In the genomic region with DNA sequence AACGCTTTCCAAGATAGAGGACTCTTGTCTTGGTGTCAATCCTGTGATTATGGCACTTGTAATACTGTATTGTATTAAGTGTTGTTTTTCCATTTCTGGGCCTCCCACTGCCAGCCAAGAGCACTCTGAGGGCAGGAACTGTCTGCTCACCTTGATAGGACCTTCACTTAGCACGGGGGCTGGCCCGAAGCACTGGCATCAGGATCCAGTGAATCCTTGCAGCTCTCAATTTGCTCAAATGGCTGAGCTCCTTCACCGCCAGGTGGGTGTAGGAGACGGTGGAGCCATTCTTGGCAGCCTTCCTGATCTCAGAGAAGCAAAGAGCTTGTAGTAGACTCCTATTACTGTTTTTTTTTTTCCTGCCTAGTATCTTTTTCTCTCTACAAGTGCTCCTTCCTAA, we compare ENCODE assay signal across 15 cellular contexts.
"Had no signal": no experiment of that assay in that cellular context is flagged by ENCODE, and none has a peak within 500 bp of the region (broad histone marks: within the 10 kb centered on the region; RNA-seq: fewer than 3 reads in every experiment).

No MANE protein-coding gene starts in this region.

- H3K27ac ChIP-seq: breast epithelium, esophagus squamous epithelium, psoas muscle, sigmoid colon had no signal

- H3K27me3 ChIP-seq: breast epithelium, esophagus squamous epithelium, sigmoid colon had no signal

- H3K4me3 ChIP-seq: breast epithelium, esophagus squamous epithelium, psoas muscle, sigmoid colon had no signal

- H3K36me3 ChIP-seq: breast epithelium had no signal

- H3K4me1 ChIP-seq: breast epithelium, esophagus squamous epithelium, sigmoid colon had no signal

- H3K9me3 ChIP-seq: breast epithelium, esophagus squamous epithelium, psoas muscle, sigmoid colon had no signal

- ATAC-seq: activated CD4-positive, CD25-positive, alpha-beta regulatory T cell treated with anti-CD3 and anti-CD28 coated beads, Interleukin-2, amount 50 U/mL, for 24 hours; activated CD8-positive, alpha-beta memory T cell treated with anti-CD3 and anti-CD28 coated beads, Interleukin-2, amount 10 ng/mL, durations not matched to agents 7 days and 5 days; natural killer cell; psoas muscle; stimulated activated naive B cell treated with anti-CD40 and anti-IgM and Interleukin-4, amounts not matched to agents 10 μg/mL and 1 μg/mL and 100 μg/mL, for 72 hours had no signal

- DNase-seq: activated CD8-positive, alpha-beta memory T cell treated with anti-CD3 and anti-CD28 coated beads, Interleukin-2, amount 10 ng/mL, durations not matched to agents 7 days and 5 days; activated gamma-delta T cell; activated naive CD8-positive, alpha-beta T cell treated with anti-CD3 and anti-CD28 coated beads, Interleukin-2, amount 10 ng/mL, durations not matched to agents 7 days and 5 days; activated T-cell treated with anti-CD3 and anti-CD28 coated beads, Interleukin-2, amount 50 U/mL, for 24 hours; esophagus squamous epithelium; foreskin fibroblast; natural killer cell; occipital lobe; psoas muscle; sigmoid colon; stimulated activated CD4-positive, alpha-beta T cell treated with anti-CD3 and anti-CD28 coated beads, Interleukin-2, amount 100 ng/mL, for 24 hours; stimulated activated naive B cell treated with anti-CD40 and anti-IgM and Interleukin-4, amounts not matched to agents 10 μg/mL and 1 μg/mL and 100 μg/mL, for 72 hours; trophoblast cell had no signal
